Comparison of ENCODE assay signal across 19 cellular contexts in the genomic region with DNA sequence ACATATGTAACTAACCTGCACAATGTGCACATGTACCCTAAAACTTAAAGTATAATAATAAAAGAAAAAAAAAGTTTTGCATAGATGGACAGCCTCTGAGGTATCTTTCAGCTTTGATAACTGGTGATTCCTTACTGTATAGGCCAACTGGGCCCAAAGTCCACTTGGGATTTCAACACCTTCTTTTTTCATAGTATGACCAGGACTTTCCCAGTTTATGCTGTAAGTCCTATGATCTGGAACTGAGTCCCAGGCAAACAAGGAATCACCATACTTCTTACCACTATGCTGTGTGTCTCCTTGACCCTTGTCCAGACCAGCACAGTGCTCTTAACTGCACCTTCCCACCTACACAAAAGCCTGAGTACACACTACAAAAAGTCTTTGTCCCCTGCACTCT.
DNase-seq lines count a peak whose midpoint lies in the region; ATAC-seq and TF ChIP-seq lines count a peak whose summit lies in the region.
"Had no signal": no experiment of that assay in that cellular context is flagged by ENCODE, and none has a peak within 500 bp of the region (broad histone marks: within the 10 kb centered on the region; RNA-seq: fewer than 3 reads in every experiment).

No MANE protein-coding gene starts in this region.

- DNase-seq in Calu3 = no peak
- no peak for DNase-seq in left colon
- DNase-seq in iPS-NIHi7 (ENCODE audit: extremely low spot score) = no peak
- DNase-seq in KBM-7 = no peak
- no peak for DNase-seq in NCI-H524 treated with DMSO at 0.1 percent for 48 hours (lab: John Stamatoyannopoulos, UW)
- no peak for DNase-seq in midbrain (lab: John Stamatoyannopoulos, UW)
- DNase-seq: AML-193; CD4-positive, alpha-beta T cell; DMS153; DMS79; GDM1; GM23248; HCEC 1CT had no signal

- no TSS peak for BruUV-seq in Calu3 (replicated peaks; lab: Mats Ljungman, UMichigan)

- H3K27me3 Mint-ChIP-seq in Calu3 (ENCODE audit: unreplicated experiment) = no peaks in the 10 kb centered on the region
- H3K27me3 Mint-ChIP-seq in nephron (ENCODE audit: low read depth) = no peaks in the 10 kb centered on the region

- TF ChIP-seq RAD21 in liver (IDR thresholded peaks at IDR 0.05) = no peak

- no peaks in the 10 kb centered on the region for H3K27me3 ChIP-seq in liver (ENCODE audit: control insufficient read depth in 4 of 4, insufficient read depth in 4 of 4, low read length in 3 of 4)

- peaks cover 3 to 13% (median 7%) of the 10 kb centered on the region in 4 donors for H3K4me1 ChIP-seq in liver (ENCODE audit: control insufficient read depth in 4 of 4, insufficient read depth in 4 of 4, low read length in 3 of 4)

- peaks cover 2% of the 10 kb centered on the region for H3K9me3 Mint-ChIP-seq in Calu3 (ENCODE audit: low read depth, unreplicated experiment)
- peaks cover 4% of the 10 kb centered on the region for H3K9me3 Mint-ChIP-seq in nephron
- H3K9me3 Mint-ChIP-seq: CD4-positive, alpha-beta T cell had no signal

- H3K27ac ChIP-seq in liver (ENCODE audit: low read depth in 1 of 2, low read length in 2 of 2) = no peak overlapping the region
- H3K27ac ChIP-seq: 22Rv1, A549, C4-2B, GM23248 had no signal

- H3K36me3 ChIP-seq in liver (ENCODE audit: control insufficient read depth in 4 of 4, insufficient read depth in 3 of 4, low read depth in 1 of 4, low read length in 3 of 4) = no peaks in the 10 kb centered on the region

- peaks cover 21% of the 10 kb centered on the region for H3K4me1 Mint-ChIP-seq in Calu3 (ENCODE audit: low read depth, unreplicated experiment)
- H3K4me1 Mint-ChIP-seq in nephron = peaks cover 21% of the 10 kb centered on the region

- H3K27ac Mint-ChIP-seq in Calu3 (ENCODE audit: unreplicated experiment) (peak overlapping the region; percentile 49), nephron (peak overlapping the region; percentile 47 to 83 (median 81))
- H3K27ac Mint-ChIP-seq: CD4-positive, alpha-beta T cell had no signal

- in situ Hi-C loops in KBM-7 (cut with MboI; ENCODE audit: low pct_unique_long_range_greater_than_20kb, low sequenced_read_pairs) = no loop called here

- H3K4me3 ChIP-seq in liver (ENCODE audit: low read depth in 1 of 3, low read length in 3 of 3) = no peak overlapping the region
- H3K4me3 ChIP-seq: A549, GM23248 had no signal

- CTCF ChIA-PET in Calu3 (lab: Charles Lee) = no interaction called here

- H3K9ac ChIP-seq in liver (ENCODE audit: low read depth in 1 of 2, low read length in 2 of 2) = no peak overlapping the region
- H3K9ac ChIP-seq: GM23248 had no signal

- H3K4me3 Mint-ChIP-seq in Calu3 (ENCODE audit: low read depth, unreplicated experiment) = peak overlapping the region; percentile 11
- no peak overlapping the region for H3K4me3 Mint-ChIP-seq in nephron
- H3K4me3 Mint-ChIP-seq: CD4-positive, alpha-beta T cell had no signal

- intact Hi-C loops in Calu3 (cut with micrococcal nuclease; ENCODE audit: unreplicated experiment) = loop anchor here (5.0 kb wide), 1 partner anchor 64 kb away; no protein-coding TSS in a partner anchor
- intact Hi-C loops in left colon (cut with DNase I, micrococcal nuclease) = no loop called here

- H3K9me3 ChIP-seq in liver (ENCODE audit: control insufficient read depth in 4 of 4, low read length in 3 of 4) = no peaks in the 10 kb centered on the region
- H3K9me3 ChIP-seq: A549, Caco-2 had no signal

- TF ChIP-seq CTCF in Calu3 (IDR thresholded peaks at IDR 0.05; ENCODE audit: unreplicated experiment) = no peak
- TF ChIP-seq CTCF in liver (IDR thresholded peaks at IDR 0.05; ENCODE audit: low read depth, low read length, missing input control) = no peak
- TF ChIP-seq CTCF in nephron (IDR thresholded peaks at IDR 0.05; ENCODE audit: unreplicated experiment in 3 of 3) = no peak

- ATAC-seq in left colon = peak; percentile 34
- ATAC-seq: A549 had no signal

- H3K36me3 Mint-ChIP-seq in Calu3 (ENCODE audit: insufficient read depth, unreplicated experiment) = no peaks in the 10 kb centered on the region
- H3K36me3 Mint-ChIP-seq in nephron (ENCODE audit: low read depth) = no peaks in the 10 kb centered on the region

TF ChIP-seq in liver, 16 proteins besides CTCF, POLR2A, EP300 and RAD21:
- TF ChIP-seq SP1 (IDR thresholded peaks at IDR 0.05) = no peak
- no peak for TF ChIP-seq GABPA (IDR thresholded peaks at IDR 0.05 in 1 of 2, conservative IDR thresholded peaks at IDR 0.05 in 1 of 2)
- TF ChIP-seq REST (IDR thresholded peaks at IDR 0.05) = no peak
- no peak for TF ChIP-seq YY1 (IDR thresholded peaks at IDR 0.05)
- peak in 1 of 2 donors; percentile 14 for TF ChIP-seq JUND (IDR thresholded peaks at IDR 0.05)
- TF ChIP-seq HNF4A (conservative IDR thresholded peaks at IDR 0.05) = peak; percentile 57 to 62
